ENCODE assay signal across 9 cellular contexts in the genomic region with DNA sequence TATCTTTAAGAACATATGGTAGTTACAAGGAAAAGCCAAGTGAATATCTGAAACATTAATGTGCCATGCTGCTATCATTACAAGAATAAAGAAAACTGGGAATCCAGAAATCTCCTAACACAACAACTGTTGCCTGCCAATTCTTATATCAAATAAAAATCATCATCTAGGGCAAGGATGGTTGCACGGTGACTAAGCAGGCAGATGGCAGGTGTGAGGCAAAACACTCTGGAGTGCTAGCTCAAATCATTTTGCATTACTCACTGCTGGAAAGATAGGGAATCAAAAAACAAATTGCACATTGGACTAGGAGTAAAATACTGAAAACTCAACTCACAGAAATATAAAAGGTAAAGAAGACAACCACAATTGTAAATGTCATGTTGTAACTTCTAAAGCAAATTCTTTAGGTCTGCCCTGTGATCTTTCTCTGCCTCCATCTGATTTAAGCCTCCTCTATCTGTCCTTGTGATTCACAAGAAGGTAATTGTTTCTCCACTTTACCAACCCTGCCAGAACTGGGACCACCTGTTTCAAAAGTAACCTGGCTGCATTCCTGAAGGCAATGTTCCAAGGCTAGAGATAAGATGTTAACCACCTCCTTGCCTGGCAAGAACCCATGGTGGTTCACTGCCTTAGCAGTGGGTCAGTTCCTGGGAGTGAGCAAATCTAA. TPM values are rescaled to one million over a fixed set of nuclear protein-coding genes. Genes with fewer than 3 reads are reported as not detected.
DNase-seq lines count a peak whose midpoint lies in the region; ATAC-seq and TF ChIP-seq lines count a peak whose summit lies in the region.
"Had no signal": no experiment of that assay in that cellular context is flagged by ENCODE, and none has a peak within 500 bp of the region (broad histone marks: within the 10 kb centered on the region; RNA-seq: fewer than 3 reads in every experiment).

No MANE protein-coding gene starts in this region.

- H4K20me1 ChIP-seq in osteoblast (ENCODE audit: insufficient read depth, low read length): no peaks in the 10 kb centered on the region

- H3K9ac ChIP-seq in duodenal mucosa (ENCODE audit: low read depth in 1 of 2, low read length in 2 of 2): no peak overlapping the region

- no peak overlapping the region for H2AFZ ChIP-seq in osteoblast (ENCODE audit: low read length)

- H3K36me3 ChIP-seq in duodenal mucosa (ENCODE audit: control insufficient read depth in 1 of 2, insufficient read depth in 2 of 2, low read length in 2 of 2): no peaks in the 10 kb centered on the region
- H3K36me3 ChIP-seq in osteoblast (ENCODE audit: insufficient read depth, low read length): no peaks in the 10 kb centered on the region
- H3K36me3 ChIP-seq: heart left ventricle had no signal

- H3K27ac ChIP-seq in duodenal mucosa (ENCODE audit: low read depth, low read length) (peak overlapping the region; percentile 0), osteoblast (ENCODE audit: low read depth, low read length) (no peak overlapping the region)
- H3K27ac ChIP-seq: heart left ventricle had no signal

- H3K27me3 ChIP-seq in duodenal mucosa (ENCODE audit: control insufficient read depth in 1 of 2, insufficient read depth in 2 of 2, low read length in 2 of 2) (no peaks in the 10 kb centered on the region), osteoblast (ENCODE audit: insufficient read depth, low read length) (no peaks in the 10 kb centered on the region)
- H3K27me3 ChIP-seq: heart left ventricle had no signal

- H3K4me3 ChIP-seq in duodenal mucosa (ENCODE audit: low read depth in 1 of 2, low read length in 2 of 2): peak overlapping the region in 1 of 2 donors; percentile 64
- H3K4me3 ChIP-seq in osteoblast (ENCODE audit: insufficient read depth, low read length): no peak overlapping the region

- TF ChIP-seq CTCF in osteoblast (IDR thresholded peaks at IDR 0.05; ENCODE audit: extremely low read depth, low read depth, low read length) (no peak), GM10266 (IDR thresholded peaks at IDR 0.05; ENCODE audit: control insufficient read depth, insufficient read depth, low read depth, missing control alignments) (no peak)

- H3K9me3 ChIP-seq in duodenal mucosa (ENCODE audit: control insufficient read depth in 1 of 2, low read length in 2 of 2): no peaks in the 10 kb centered on the region
- H3K9me3 ChIP-seq in osteoblast (ENCODE audit: low read depth, low read length): no peaks in the 10 kb centered on the region
- H3K9me3 ChIP-seq: heart left ventricle had no signal

- peak; percentile 49 for DNase-seq in NCI-H1694 treated with DMSO at 0.1 percent for 48 hours (lab: John Stamatoyannopoulos, UW)
- peak; percentile 65 for DNase-seq in osteoblast (ENCODE audit: insufficient read length, low spot score, missing footprints)
- DNase-seq in Kasumi-1 (lab: John Stamatoyannopoulos, UW): no peak
- DNase-seq in activated T-cell treated with anti-CD3 and anti-CD28 coated beads for 4 hours: no peak
- DNase-seq in GM10266 (ENCODE audit: extremely low spot score): no peak
- DNase-seq in activated CD4-positive, CD25-positive, alpha-beta regulatory T cell treated with anti-CD3 and anti-CD28 coated beads, Interleukin-2, amount 50 U/mL, for 72 hours: no peak
- DNase-seq: heart left ventricle had no signal

- H3K4me1 ChIP-seq in duodenal mucosa (ENCODE audit: control insufficient read depth in 1 of 2, insufficient read depth in 2 of 2, low read length in 2 of 2): peaks cover 6 to 19% of the 10 kb centered on the region in 2 donors
- peaks cover 15% of the 10 kb centered on the region for H3K4me1 ChIP-seq in osteoblast (ENCODE audit: insufficient read depth, low read length)

- peak; percentile 9 for ATAC-seq in GM18511 (IDR thresholded peaks at IDR 0.05; ENCODE audit: unreplicated experiment)

- H3K4me2 ChIP-seq in osteoblast (ENCODE audit: insufficient read depth, low read length): peak overlapping the region; percentile 52

- H3K79me2 ChIP-seq in osteoblast (ENCODE audit: insufficient read depth, low read length): no peaks in the 10 kb centered on the region

RNA-seq across cellular contexts. Expression of gene LCA5, which starts 33.0 kb away (rescaled TPM):
- 9.1 and 10.1 TPM in 2 replicates for total RNA-seq in osteoblast

Comparison
In these comparisons a context has a peak if more than half of its experiments do, and no peak if none do; other contexts are left out.
1. DNase-seq: peak in NCI-H1694 treated with DMSO at 0.1 percent for 48 hours (single experiment) and osteoblast (single experiment); none in Kasumi-1 (0 of 2), activated T-cell treated with anti-CD3 and anti-CD28 coated beads for 4 hours (single experiment), GM10266 (single experiment) and activated CD4-positive, CD25-positive, alpha-beta regulatory T cell treated with anti-CD3 and anti-CD28 coated beads, Interleukin-2, amount 50 U/mL, for 72 hours (single experiment).